In genomic region chr11:122791411-122791810, GRCh38 we compare ENCODE assay signal across 20 cellular contexts. TPM values are rescaled to one million over a fixed set of nuclear protein-coding genes. Genes with fewer than 3 reads are reported as not detected.
A peak's percentile ranks its signal among the peaks of the same experiment; 100 is the strongest.
DNase-seq lines count a peak whose midpoint lies in the region; ATAC-seq and TF ChIP-seq lines count a peak whose summit lies in the region.
"Had no signal": no experiment of that assay in that cellular context is flagged by ENCODE, and none has a peak within 500 bp of the region (broad histone marks: within the 10 kb centered on the region; RNA-seq: fewer than 3 reads in every experiment).

No MANE protein-coding gene starts in this region.

- H3K27me3 ChIP-seq in ACC112 (ENCODE audit: insufficient read depth, low read length) (no peaks in the 10 kb centered on the region), MG63 (no peaks in the 10 kb centered on the region), mesendoderm (ENCODE audit: insufficient read depth, low read length, poor library complexity) (no peaks in the 10 kb centered on the region)

- H3K9me3 Mint-ChIP-seq in activated CD8-positive, alpha-beta T cell treated with anti-CD3 and anti-CD28 coated beads for 36 hours, result no peaks in the 10 kb centered on the region
- H3K9me3 Mint-ChIP-seq: GM23338; natural killer cell; stimulated activated naive B cell treated with anti-CD40 and anti-IgM and Interleukin-4, amounts not matched to agents 10 μg/mL and 1 μg/mL and 100 μg/mL, for 72 hours had no signal

- H3K36me3 Mint-ChIP-seq in activated CD8-positive, alpha-beta T cell treated with anti-CD3 and anti-CD28 coated beads for 36 hours (ENCODE audit: low read depth), result peaks cover 12% of the 10 kb centered on the region

- no peak overlapping the region for H3K4me2 ChIP-seq in mesendoderm (ENCODE audit: low read length)
- H3K4me2 ChIP-seq: GM23338 had no signal

- peaks cover 2% of the 10 kb centered on the region for H3K4me1 Mint-ChIP-seq in activated CD8-positive, alpha-beta T cell treated with anti-CD3 and anti-CD28 coated beads for 36 hours (ENCODE audit: low read depth)
- H3K4me1 Mint-ChIP-seq: GM23338; stimulated activated naive B cell treated with anti-CD40 and anti-IgM and Interleukin-4, amounts not matched to agents 10 μg/mL and 1 μg/mL and 100 μg/mL, for 72 hours had no signal

- H3K36me3 ChIP-seq in ACC112 (ENCODE audit: insufficient read depth, low read length) (peaks cover 2% of the 10 kb centered on the region; the same call in 1 of the 2 replicates), MG63 (peaks cover 33% of the 10 kb centered on the region), mesendoderm (ENCODE audit: control insufficient read depth, insufficient read depth, low read length) (no peaks in the 10 kb centered on the region)

- no CpG with 5 or more reads among the region's 2 CpGs for WGBS in mesendoderm (ENCODE audit: extremely low coverage, insufficient coverage, low lambda C conversion rate)

- no peak overlapping the region for H4K5ac ChIP-seq in mesendoderm (ENCODE audit: low read length)

- no peak overlapping the region for H2AK5ac ChIP-seq in mesendoderm (ENCODE audit: low read length)

- H3K4me3 Mint-ChIP-seq in activated CD8-positive, alpha-beta T cell treated with anti-CD3 and anti-CD28 coated beads for 36 hours, result no peak overlapping the region
- H3K4me3 Mint-ChIP-seq: GM23338; natural killer cell; stimulated activated naive B cell treated with anti-CD40 and anti-IgM and Interleukin-4, amounts not matched to agents 10 μg/mL and 1 μg/mL and 100 μg/mL, for 72 hours had no signal

- no peak overlapping the region for H3K4ac ChIP-seq in mesendoderm (ENCODE audit: low read depth, low read length)

- no peak overlapping the region for H2BK15ac ChIP-seq in mesendoderm (replicated peaks; ENCODE audit: low read depth)

- DNase-seq in MG63 (peak; percentile 34), coronary artery (ENCODE audit: low spot score) (peak; percentile 17), left kidney (ENCODE audit: low read depth, low spot score) (peak; percentile 25), mesendoderm (no peak), DMS79 (lab: John Stamatoyannopoulos, UW) (no peak)
- no peak for DNase-seq in activated CD8-positive, alpha-beta T cell treated with anti-CD3 and anti-CD28 coated beads for 36 hours
- DNase-seq: activated CD8-positive, alpha-beta memory T cell treated with anti-CD3 and anti-CD28 coated beads for 24 hours; activated gamma-delta T cell treated with Interleukin-2 at 50 U/mL for 16 hours; hippocampal formation; left ventricle myocardium inferior; natural killer cell; NCI-H1417 treated with DMSO at 0.1 percent for 48 hours; NCI-H226; right cardiac atrium; stimulated activated naive B cell treated with anti-CD40 and anti-IgM and Interleukin-4, amounts not matched to agents 10 μg/mL and 1 μg/mL and 100 μg/mL, for 72 hours had no signal

- intact Hi-C loops in activated CD8-positive, alpha-beta T cell treated with anti-CD3 and anti-CD28 coated beads for 36 hours (cut with micrococcal nuclease), result no loop called here

- TF ChIP-seq CTCF in coronary artery (IDR thresholded peaks at IDR 0.05), result no peak
- no peak for TF ChIP-seq CTCF in activated CD8-positive, alpha-beta T cell treated with anti-CD3 and anti-CD28 coated beads for 36 hours (IDR thresholded peaks at IDR 0.05)

- H3K18ac ChIP-seq in mesendoderm (ENCODE audit: low read length), result no peak overlapping the region

- CTCF ChIA-PET in activated CD8-positive, alpha-beta T cell treated with anti-CD3 and anti-CD28 coated beads for 36 hours (lab: Charles Lee), result interaction anchor here (1.0 to 13.3 kb wide), 6 partner anchors 10 to 231 kb away, joined by 3 to 352 read pairs (median 8); no protein-coding TSS in a partner anchor

- H3K27me3 Mint-ChIP-seq in activated CD8-positive, alpha-beta T cell treated with anti-CD3 and anti-CD28 coated beads for 36 hours, result no peaks in the 10 kb centered on the region
- H3K27me3 Mint-ChIP-seq: stimulated activated naive B cell treated with anti-CD40 and anti-IgM and Interleukin-4, amounts not matched to agents 10 μg/mL and 1 μg/mL and 100 μg/mL, for 72 hours had no signal

- H3K4me3 ChIP-seq in ACC112 (ENCODE audit: low read depth, low read length) (no peak overlapping the region), MG63 (no peak overlapping the region), coronary artery (no peak overlapping the region), mesendoderm (ENCODE audit: low read length) (no peak overlapping the region)
- H3K4me3 ChIP-seq: GM23338, K562, left ventricle myocardium inferior had no signal

- H4K8ac ChIP-seq in mesendoderm (ENCODE audit: low read depth, low read length), result no peak overlapping the region

- no peak overlapping the region for H3K27ac Mint-ChIP-seq in activated CD8-positive, alpha-beta T cell treated with anti-CD3 and anti-CD28 coated beads for 36 hours
- H3K27ac Mint-ChIP-seq: GM23338; natural killer cell; stimulated activated naive B cell treated with anti-CD40 and anti-IgM and Interleukin-4, amounts not matched to agents 10 μg/mL and 1 μg/mL and 100 μg/mL, for 72 hours had no signal

- no peak overlapping the region for H3K23ac ChIP-seq in mesendoderm (ENCODE audit: low read length)

- H2BK5ac ChIP-seq in mesendoderm (ENCODE audit: low read length), result no peak overlapping the region

- no peak overlapping the region for H3K9ac ChIP-seq in mesendoderm (ENCODE audit: low read length)

- ATAC-seq in activated CD8-positive, alpha-beta T cell treated with anti-CD3 and anti-CD28 coated beads for 36 hours, result no peak
- no peak for ATAC-seq in HG03469 (IDR thresholded peaks at IDR 0.05; ENCODE audit: unreplicated experiment)
- ATAC-seq: GM23338; K562; natural killer cell; right cardiac atrium; stimulated activated naive B cell treated with anti-CD40 and anti-IgM and Interleukin-4, amounts not matched to agents 10 μg/mL and 1 μg/mL and 100 μg/mL, for 72 hours had no signal

- H3K9me3 ChIP-seq in MG63, result no peaks in the 10 kb centered on the region
- H3K9me3 ChIP-seq: left ventricle myocardium inferior had no signal

- no peaks in the 10 kb centered on the region for H3K79me2 ChIP-seq in ACC112 (ENCODE audit: control insufficient read depth, insufficient read depth, low read length, unreplicated experiment)
- no peaks in the 10 kb centered on the region for H3K79me2 ChIP-seq in mesendoderm (ENCODE audit: control insufficient read depth, insufficient read depth, low read length)

- H2AFZ ChIP-seq in ACC112 (ENCODE audit: low read length, unreplicated experiment), result peak overlapping the region; percentile 8
- H2AFZ ChIP-seq: GM23338 had no signal

- no peaks in the 10 kb centered on the region for H3K79me1 ChIP-seq in mesendoderm (ENCODE audit: low read length)

- POLR2A ChIA-PET in activated CD8-positive, alpha-beta T cell treated with anti-CD3 and anti-CD28 coated beads for 36 hours (lab: Charles Lee), result no interaction called here

- H3K4me1 ChIP-seq in ACC112 (ENCODE audit: control insufficient read depth, insufficient read depth, low read length, unreplicated experiment), result peaks cover 19% of the 10 kb centered on the region
- peaks cover 3% of the 10 kb centered on the region for H3K4me1 ChIP-seq in mesendoderm (ENCODE audit: control insufficient read depth, low read depth, low read length)
- H3K4me1 ChIP-seq: left ventricle myocardium inferior had no signal

- H3K56ac ChIP-seq in mesendoderm (ENCODE audit: low read length), result no peak overlapping the region

- H3K27ac ChIP-seq in ACC112 (ENCODE audit: low read depth, low read length) (peak overlapping the region; percentile 85), coronary artery (no peak overlapping the region), mesendoderm (ENCODE audit: low read depth, low read length) (no peak overlapping the region)
- H3K27ac ChIP-seq: left ventricle myocardium inferior had no signal

- no peak overlapping the region for H2BK120ac ChIP-seq in mesendoderm (ENCODE audit: low read depth, low read length)

RNA-seq across cellular contexts. Expression of gene CRTAM, which starts 46.9 kb away (rescaled TPM):
- total RNA-seq in MG63 (2014; rRNA removed; shearing (Covaris generic); ENCODE audit: low replicate concordance), result not detected in 2 replicates
- 10 to 100 TPM; 21.1 to 21.5 TPM for total RNA-seq in activated CD8-positive, alpha-beta T cell treated with anti-CD3 and anti-CD28 coated beads for 36 hours
- 0.31 TPM for polyA plus RNA-seq in mesendoderm (2013, experiment 1 of 2)
- polyA plus RNA-seq in mesendoderm (2013, experiment 2 of 2), result 0.45 TPM
- total RNA-seq: A673, GM23338, K562, left ventricle myocardium inferior had no signal
- polyA plus RNA-seq: GM23338, K562, right cardiac atrium had no signal

Comparison
In these comparisons a context has a peak if more than half of its experiments do, and no peak if none do; other contexts are left out.
1. DNase-seq: peak in MG63 (single experiment), coronary artery (single experiment) and left kidney (single experiment); none in activated CD8-positive, alpha-beta T cell treated with anti-CD3 and anti-CD28 coated beads for 36 hours (single experiment), mesendoderm (single experiment) and DMS79 (single experiment).
2. RNA of gene CRTAM, which starts 46.9 kb away (total RNA-seq): 21.1 to 21.5 TPM in activated CD8-positive, alpha-beta T cell treated with anti-CD3 and anti-CD28 coated beads for 36 hours; not detected in MG63; every median in the first group is over 10 times any median in the second.